ENCODE assay signal across 15 cellular contexts in genomic region chr6:88374556-88374955, GRCh38.
"Had no signal": no experiment of that assay in that cellular context is flagged by ENCODE, and none has a peak within 500 bp of the region (broad histone marks: within the 10 kb centered on the region; RNA-seq: fewer than 3 reads in every experiment).

No MANE protein-coding gene starts in this region.

- H3K36me3 ChIP-seq: ovary had no signal

- H3K27ac Mint-ChIP-seq: activated CD4-positive, alpha-beta T cell treated with anti-CD3 and anti-CD28 coated beads for 36 hours; activated CD8-positive, alpha-beta T cell treated with anti-CD3 and anti-CD28 coated beads for 36 hours; activated naive CD8-positive, alpha-beta T cell treated with anti-CD3 and anti-CD28 coated beads, Interleukin-2, amount 10 ng/mL, durations not matched to agents 7 days and 5 days; stimulated activated naive CD8-positive, alpha-beta T cell treated with anti-CD3 and anti-CD28 coated beads, Interleukin-15, Interleukin-2, amounts not matched to agents 100 ng/mL and 50 ng/mL, for 24 hours had no signal

- H3K27ac ChIP-seq: dorsolateral prefrontal cortex, ovary, testis, VCaP had no signal

- DNase-seq: activated CD4-positive, alpha-beta T cell treated with anti-CD3 and anti-CD28 coated beads for 36 hours; activated CD8-positive, alpha-beta memory T cell treated with anti-CD3 and anti-CD28 coated beads, Interleukin-2, amount 50 U/mL, for 48 hours; activated CD8-positive, alpha-beta T cell treated with anti-CD3 and anti-CD28 coated beads for 36 hours; activated naive CD8-positive, alpha-beta T cell treated with anti-CD3 and anti-CD28 coated beads, Interleukin-2, amount 10 ng/mL, durations not matched to agents 7 days and 5 days; aorta; dorsolateral prefrontal cortex; hypothalamus; kidney glomerular epithelial cell; ovary; stimulated activated CD4-positive, alpha-beta T cell treated with anti-CD3 and anti-CD28 coated beads, Interleukin-4, amount 100 ng/mL, for 1 hour; stimulated activated CD8-positive, alpha-beta memory T cell treated with anti-CD3 and anti-CD28 coated beads, Interleukin-4, amount 100 ng/mL, for 48 hours; testis had no signal

- H3K4me3 ChIP-seq: dorsolateral prefrontal cortex, ovary, testis had no signal

- ATAC-seq: activated CD4-positive, alpha-beta T cell treated with anti-CD3 and anti-CD28 coated beads for 36 hours; activated CD8-positive, alpha-beta T cell treated with anti-CD3 and anti-CD28 coated beads for 36 hours had no signal

- H3K4me3 Mint-ChIP-seq: activated CD4-positive, alpha-beta T cell treated with anti-CD3 and anti-CD28 coated beads for 36 hours; activated CD8-positive, alpha-beta T cell treated with anti-CD3 and anti-CD28 coated beads for 36 hours; activated naive CD8-positive, alpha-beta T cell treated with anti-CD3 and anti-CD28 coated beads, Interleukin-2, amount 10 ng/mL, durations not matched to agents 7 days and 5 days; neural crest cell; stimulated activated naive CD8-positive, alpha-beta T cell treated with anti-CD3 and anti-CD28 coated beads, Interleukin-15, Interleukin-2, amounts not matched to agents 100 ng/mL and 50 ng/mL, for 24 hours had no signal

- H3K9me3 Mint-ChIP-seq: activated CD8-positive, alpha-beta T cell treated with anti-CD3 and anti-CD28 coated beads for 36 hours; activated naive CD8-positive, alpha-beta T cell treated with anti-CD3 and anti-CD28 coated beads, Interleukin-2, amount 10 ng/mL, durations not matched to agents 7 days and 5 days; neural crest cell; stimulated activated naive CD8-positive, alpha-beta T cell treated with anti-CD3 and anti-CD28 coated beads, Interleukin-15, Interleukin-2, amounts not matched to agents 100 ng/mL and 50 ng/mL, for 24 hours had no signal

- H3K36me3 Mint-ChIP-seq: activated naive CD8-positive, alpha-beta T cell treated with anti-CD3 and anti-CD28 coated beads, Interleukin-2, amount 10 ng/mL, durations not matched to agents 7 days and 5 days had no signal

- H3K27me3 ChIP-seq: dorsolateral prefrontal cortex, ovary, testis had no signal

- H3K4me1 Mint-ChIP-seq: activated CD4-positive, alpha-beta T cell treated with anti-CD3 and anti-CD28 coated beads for 36 hours; activated naive CD8-positive, alpha-beta T cell treated with anti-CD3 and anti-CD28 coated beads, Interleukin-2, amount 10 ng/mL, durations not matched to agents 7 days and 5 days had no signal
